In the genomic region with DNA sequence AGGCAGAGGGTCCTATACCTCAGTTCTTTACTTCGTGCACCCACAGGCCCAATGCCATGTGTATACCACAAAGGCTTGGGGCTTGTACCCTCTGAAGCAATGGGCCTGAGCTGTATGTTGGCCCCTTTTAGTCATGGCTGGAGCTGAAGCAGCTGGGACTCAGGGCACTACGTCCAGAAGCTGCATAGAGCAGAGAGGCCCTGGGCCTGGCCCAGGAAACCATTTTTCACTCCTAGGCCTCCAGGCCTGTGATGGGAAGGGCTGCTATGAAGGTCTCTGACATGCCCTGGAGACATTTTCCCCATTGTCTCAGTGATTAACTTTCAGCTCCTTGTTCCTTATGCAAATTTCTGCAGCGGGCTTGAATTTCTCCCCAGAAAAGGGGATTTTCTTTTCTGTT, we compare ENCODE assay signal across 9 cellular contexts. TPM values are rescaled to one million over a fixed set of nuclear protein-coding genes. Genes with fewer than 3 reads are reported as not detected.
"Had no signal": no experiment of that assay in that cellular context is flagged by ENCODE, and none has a peak within 500 bp of the region (broad histone marks: within the 10 kb centered on the region; RNA-seq: fewer than 3 reads in every experiment).

No MANE protein-coding gene starts in this region.

- FAIRE-seq: G401.6, GM12878, GM12891, GM12892, GM18507, GM19239 had no signal

- H3K4me3 ChIP-seq: GM12878 had no signal

- ATAC-seq: GM12878 had no signal

- DNase-seq: GDM1, GF-D8 had no signal

RNA-seq across cellular contexts. Expression of gene VTCN1, which starts 48.1 kb away (rescaled TPM):
- total RNA-seq: G401, GM12878 had no signal
- polyA plus RNA-seq: GM12878 had no signal
